Comparison of ENCODE assay signal across 26 cellular contexts in the genomic region with DNA sequence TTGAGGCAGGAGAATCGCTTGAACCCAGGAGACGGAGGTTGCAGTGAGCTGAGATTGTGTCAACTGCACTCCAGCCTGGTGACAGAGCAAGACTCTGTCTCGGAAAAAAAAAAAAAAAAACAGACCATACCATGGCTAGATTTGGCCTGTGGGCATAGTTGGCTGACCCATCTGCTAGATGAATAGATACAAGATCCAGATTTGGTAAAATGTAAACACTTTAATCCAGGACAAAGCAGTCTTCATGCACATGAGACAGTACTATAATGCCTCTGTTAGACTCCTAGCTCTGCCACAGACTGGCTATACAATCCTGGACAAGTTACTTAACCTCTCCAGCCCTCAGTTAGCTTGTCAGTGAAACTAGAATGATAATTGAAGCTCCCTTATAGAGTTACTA.
"Had no signal": no experiment of that assay in that cellular context is flagged by ENCODE, and none has a peak within 500 bp of the region (broad histone marks: within the 10 kb centered on the region; RNA-seq: fewer than 3 reads in every experiment).

No MANE protein-coding gene starts in this region.

- H3K9me3 ChIP-seq: left lung, ovary, right atrium auricular region, right lobe of liver, transverse colon, upper lobe of left lung, vagina had no signal

- H3K36me3 ChIP-seq: left lung, ovary, right atrium auricular region, right lobe of liver, transverse colon, upper lobe of left lung, vagina had no signal

- H3K36me3 Mint-ChIP-seq: immature natural killer cell; mesothelial cell of epicardium; naive B cell; natural killer cell; stimulated activated memory B cell treated with anti-CD40 and anti-IgM and Interleukin-4, amounts not matched to agents 10 μg/mL and 1 μg/mL and 100 μg/mL, for 72 hours had no signal

- H3K9me3 Mint-ChIP-seq: immature natural killer cell; mesothelial cell of epicardium; naive B cell; natural killer cell; stimulated activated memory B cell treated with anti-CD40 and anti-IgM and Interleukin-4, amounts not matched to agents 10 μg/mL and 1 μg/mL and 100 μg/mL, for 72 hours; stimulated activated naive CD8-positive, alpha-beta T cell treated with anti-CD3 and anti-CD28 coated beads, Interleukin-15, amount 100 ng/mL, for 72 hours had no signal

- H3K4me1 Mint-ChIP-seq: naive B cell; stimulated activated memory B cell treated with anti-CD40 and anti-IgM and Interleukin-4, amounts not matched to agents 10 μg/mL and 1 μg/mL and 100 μg/mL, for 72 hours; stimulated activated naive CD8-positive, alpha-beta T cell treated with anti-CD3 and anti-CD28 coated beads, Interleukin-15, amount 100 ng/mL, for 72 hours had no signal

- H3K27ac ChIP-seq: left lung, ovary, right lobe of liver, transverse colon, upper lobe of left lung, vagina had no signal

- DNase-seq: hypothalamus; kidney; left colon; left lung; mesendoderm; naive B cell; natural killer cell; ovary; right lobe of liver; stimulated activated CD4-positive, alpha-beta T cell treated with anti-CD3 and anti-CD28 coated beads, Interleukin-1b, Interleukin-23, amount 100 ng/mL, for 48 hours; stimulated activated CD4-positive, alpha-beta T cell treated with anti-CD3 and anti-CD28 coated beads, Interleukin-2, amount 100 ng/mL, for 48 hours; stimulated activated CD4-positive, alpha-beta T cell treated with anti-CD3 and anti-CD28 coated beads, Interleukin-4, amount 100 ng/mL, for 4 hours; stimulated activated CD8-positive, alpha-beta memory T cell treated with anti-CD3 and anti-CD28 coated beads, Interleukin-4, amount 100 ng/mL, for 48 hours; stimulated activated naive CD4-positive, alpha-beta T cell treated with Interleukin-2 at 50 U/mL for 16 hours; stimulated activated naive CD8-positive, alpha-beta T cell treated with anti-CD3 and anti-CD28 coated beads, Interleukin-15, amount 100 ng/mL, for 72 hours; substantia nigra; transverse colon; upper lobe of left lung had no signal

- H3K27me3 ChIP-seq: left lung, ovary, right atrium auricular region, right lobe of liver, transverse colon, upper lobe of left lung, vagina had no signal

- H3K4me3 Mint-ChIP-seq: immature natural killer cell; mesothelial cell of epicardium; naive B cell; natural killer cell; stimulated activated memory B cell treated with anti-CD40 and anti-IgM and Interleukin-4, amounts not matched to agents 10 μg/mL and 1 μg/mL and 100 μg/mL, for 72 hours; stimulated activated naive CD8-positive, alpha-beta T cell treated with anti-CD3 and anti-CD28 coated beads, Interleukin-15, amount 100 ng/mL, for 72 hours had no signal

- H3K27me3 Mint-ChIP-seq: stimulated activated memory B cell treated with anti-CD40 and anti-IgM and Interleukin-4, amounts not matched to agents 10 μg/mL and 1 μg/mL and 100 μg/mL, for 72 hours; stimulated activated naive CD8-positive, alpha-beta T cell treated with anti-CD3 and anti-CD28 coated beads, Interleukin-15, amount 100 ng/mL, for 72 hours had no signal

- H3K4me2 ChIP-seq: smooth muscle cell had no signal

- H3K4me3 ChIP-seq: left lung, lung, ovary, right atrium auricular region, right lobe of liver, smooth muscle cell, transverse colon, upper lobe of left lung, vagina had no signal

- H3K27ac Mint-ChIP-seq: immature natural killer cell; mesothelial cell of epicardium; natural killer cell; progenitor cell of endocrine pancreas; stimulated activated memory B cell treated with anti-CD40 and anti-IgM and Interleukin-4, amounts not matched to agents 10 μg/mL and 1 μg/mL and 100 μg/mL, for 72 hours had no signal

- ATAC-seq: left colon; left lung; right lobe of liver; stimulated activated memory B cell treated with anti-CD40 and anti-IgM and Interleukin-4, amounts not matched to agents 10 μg/mL and 1 μg/mL and 100 μg/mL, for 72 hours; stimulated activated naive CD8-positive, alpha-beta T cell treated with anti-CD3 and anti-CD28 coated beads, Interleukin-15, amount 100 ng/mL, for 72 hours had no signal
